10 cellular contexts compared by ENCODE assay signal in the genomic region with DNA sequence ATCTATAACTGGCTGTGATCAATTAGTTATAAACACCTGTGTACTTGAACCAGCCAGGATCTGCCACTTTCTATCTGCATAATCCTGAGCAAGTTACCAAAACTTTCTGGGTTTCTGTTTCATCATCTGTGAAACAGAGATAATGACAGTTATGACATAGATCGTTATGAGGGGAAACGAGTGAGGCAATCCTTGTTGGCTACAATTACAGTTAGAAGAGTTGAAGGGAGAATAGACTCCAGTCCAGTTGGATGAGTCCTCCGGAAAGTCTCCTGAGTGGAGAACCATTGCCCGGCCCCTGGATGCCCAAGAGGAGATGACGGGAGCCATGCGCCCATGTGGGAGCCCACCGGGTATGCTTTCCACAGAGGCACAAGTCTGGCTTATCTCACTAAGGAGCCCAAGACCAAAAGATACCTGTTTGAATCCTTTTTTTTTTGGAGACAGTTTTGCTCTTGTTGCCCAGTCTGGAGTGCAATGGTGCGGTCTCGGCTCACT. TPM values are rescaled to one million over a fixed set of nuclear protein-coding genes. Genes with fewer than 3 reads are reported as not detected.
A peak's percentile ranks its signal among the peaks of the same experiment; 100 is the strongest.
DNase-seq lines count a peak whose midpoint lies in the region; ATAC-seq, FAIRE-seq and TF ChIP-seq lines count a peak whose summit lies in the region.
"Had no signal": no experiment of that assay in that cellular context is flagged by ENCODE, and none has a peak within 500 bp of the region (broad histone marks: within the 10 kb centered on the region; RNA-seq: fewer than 3 reads in every experiment).

No MANE protein-coding gene starts in this region.

- H3K4me2 ChIP-seq in mesenchymal stem cell (ENCODE audit: low read length, poor library complexity, severe bottlenecking): no peak overlapping the region

- FAIRE-seq in H54 (lab: Jason Lieb, UNC): no peak

- TF ChIP-seq CTCF in RWPE1 (conservative IDR thresholded peaks at IDR 0.05; ENCODE audit: low read depth) (no peak), lower leg skin (IDR thresholded peaks at IDR 0.05) (no peak)

- ATAC-seq in GM18907 (IDR thresholded peaks at IDR 0.05; ENCODE audit: unreplicated experiment): peak; percentile 60
- ATAC-seq in HG02981 (IDR thresholded peaks at IDR 0.05; ENCODE audit: unreplicated experiment): peak; percentile 73

- peaks cover 0 to 21% of the 10 kb centered on the region in 2 experiments for H3K27me3 ChIP-seq in mesenchymal stem cell (ENCODE audit: control insufficient read depth in 1 of 2, insufficient read depth in 1 of 2, low read length in 2 of 2)

- no peak overlapping the region for H2BK120ac ChIP-seq in mesenchymal stem cell (ENCODE audit: low read depth, low read length)

- no peak overlapping the region for H2BK5ac ChIP-seq in mesenchymal stem cell (ENCODE audit: low read depth, low read length, poor library complexity, severe bottlenecking)

- no peak overlapping the region for H3K4ac ChIP-seq in mesenchymal stem cell (ENCODE audit: low read depth in 1 of 2, low read length in 2 of 2)

- H3K9me3 ChIP-seq in mesenchymal stem cell (ENCODE audit: control insufficient read depth, low read length): no peaks in the 10 kb centered on the region

- TF ChIP-seq POLR2A in lower leg skin (IDR thresholded peaks at IDR 0.05) (no peak), H54 (IDR thresholded peaks at IDR 0.05; ENCODE audit: low read depth, low read length) (no peak)

- no peaks in the 10 kb centered on the region for H3K36me3 ChIP-seq in mesenchymal stem cell (ENCODE audit: control insufficient read depth in 1 of 2, insufficient read depth in 2 of 2, low read depth in 1 of 2, low read length in 2 of 2)

- no peak overlapping the region for H4K8ac ChIP-seq in mesenchymal stem cell (ENCODE audit: low read length)

- H3K27ac ChIP-seq in RWPE1: peak overlapping the region; percentile 86
- no peak overlapping the region for H3K27ac ChIP-seq in mesenchymal stem cell (ENCODE audit: low read length, poor library complexity, severe bottlenecking)

- H3K23ac ChIP-seq in mesenchymal stem cell (ENCODE audit: low read length in 2 of 2): no peak overlapping the region

- no peaks in the 10 kb centered on the region for H3K79me1 ChIP-seq in mesenchymal stem cell (replicated peaks; ENCODE audit: low read length, poor library complexity, severe bottlenecking)

- H2BK12ac ChIP-seq in mesenchymal stem cell (ENCODE audit: low read length in 2 of 2): no peak overlapping the region

- H3K4me1 ChIP-seq in mesenchymal stem cell (ENCODE audit: control insufficient read depth, insufficient read depth, low read depth, low read length): peaks cover 12% of the 10 kb centered on the region

- intact Hi-C loops in lower leg skin (cut with DNase I; ENCODE audit: low total_unique reads): no loop called here

- POLR2A ChIA-PET in RWPE1 (lab: Yijun Ruan, JAX; ENCODE audit: low non-redundant PET): interaction anchor here (0.7 kb wide), 1 partner anchor 20 kb away, joined by 3 read pairs; no protein-coding TSS in a partner anchor

- no peak overlapping the region for H3K4me3 ChIP-seq in mesenchymal stem cell (ENCODE audit: insufficient read depth in 1 of 2, low read depth in 1 of 2, low read length in 2 of 2)
- no peak overlapping the region for H3K4me3 ChIP-seq in lower leg skin (ENCODE audit: low read depth, poor library complexity, severe bottlenecking)

- CTCF ChIA-PET in RWPE1 (lab: Yijun Ruan, JAX): interaction anchor here (0.6 to 0.7 kb wide), 2 partner anchors 222 to 310 kb away, joined by 3 read pairs; no protein-coding TSS in a partner anchor

- 94% methylated on average over 9 of the region's 9 CpGs for WGBS in mesenchymal stem cell
- WGBS in lower leg skin, 2 donors: 72 to 75% methylated on average over 9 of the region's 9 CpGs

- no peak overlapping the region for H3K9ac ChIP-seq in mesenchymal stem cell (ENCODE audit: low read length)

- no peak overlapping the region for H3K14ac ChIP-seq in mesenchymal stem cell (ENCODE audit: low read length in 2 of 2)

- no peak overlapping the region for H2BK15ac ChIP-seq in mesenchymal stem cell (ENCODE audit: low read depth, poor library complexity, severe bottlenecking)

- no peak overlapping the region for H2AFZ ChIP-seq in mesenchymal stem cell (ENCODE audit: low read depth, low read length)

- DNase-seq in RWPE1 (ENCODE audit: low spot score): no peak
- peak; percentile 18 for DNase-seq in mesenchymal stem cell
- DNase-seq in lower leg skin (ENCODE audit: low spot score in 2 of 2): no peak
- DNase-seq in NCI-H1436 (lab: John Stamatoyannopoulos, UW): no peak
- no peak for DNase-seq in H54 (ENCODE audit: insufficient read length, low spot score)
- DNase-seq in midbrain (lab: John Stamatoyannopoulos, UW): no peak
- DNase-seq: activated gamma-delta T cell treated with Interleukin-2 at 50 U/mL for 16 hours had no signal

- no peak overlapping the region for H4K91ac ChIP-seq in mesenchymal stem cell (ENCODE audit: low read length)

- no peak overlapping the region for H3K18ac ChIP-seq in mesenchymal stem cell (ENCODE audit: low read depth in 1 of 2, low read length in 2 of 2)

- peak overlapping the region; percentile 34 for H2AK5ac ChIP-seq in mesenchymal stem cell (ENCODE audit: low read length, severe bottlenecking)

RNA-seq across cellular contexts. Expression of a gene that starts 4.5 kb away (rescaled TPM):
- polyA plus RNA-seq in mesenchymal stem cell (2013, experiment 1 of 2): 0.01 TPM
- 0.03 TPM for polyA plus RNA-seq in mesenchymal stem cell (2013, experiment 2 of 2)
- 1 to 10 TPM in 1 of 4 donors, under 1 TPM in 2, not detected in 1; 0.04 to 1.0 (median 0.49) TPM for total RNA-seq in lower leg skin
- total RNA-seq: glomerular endothelial cell had no signal

RNA-seq across cellular contexts. Expression of a gene that starts 20.4 kb away (rescaled TPM):
- 11.6 TPM for polyA plus RNA-seq in mesenchymal stem cell (2013, experiment 1 of 2)
- polyA plus RNA-seq in mesenchymal stem cell (2013, experiment 2 of 2): 11.9 TPM
- total RNA-seq in lower leg skin: 10 to 100 TPM in 3 of 4 donors, 1 to 10 TPM in 1; 8.4 to 56.5 (median 33.3) TPM
